ENCODE assay signal across 8 cellular contexts in the genomic region with DNA sequence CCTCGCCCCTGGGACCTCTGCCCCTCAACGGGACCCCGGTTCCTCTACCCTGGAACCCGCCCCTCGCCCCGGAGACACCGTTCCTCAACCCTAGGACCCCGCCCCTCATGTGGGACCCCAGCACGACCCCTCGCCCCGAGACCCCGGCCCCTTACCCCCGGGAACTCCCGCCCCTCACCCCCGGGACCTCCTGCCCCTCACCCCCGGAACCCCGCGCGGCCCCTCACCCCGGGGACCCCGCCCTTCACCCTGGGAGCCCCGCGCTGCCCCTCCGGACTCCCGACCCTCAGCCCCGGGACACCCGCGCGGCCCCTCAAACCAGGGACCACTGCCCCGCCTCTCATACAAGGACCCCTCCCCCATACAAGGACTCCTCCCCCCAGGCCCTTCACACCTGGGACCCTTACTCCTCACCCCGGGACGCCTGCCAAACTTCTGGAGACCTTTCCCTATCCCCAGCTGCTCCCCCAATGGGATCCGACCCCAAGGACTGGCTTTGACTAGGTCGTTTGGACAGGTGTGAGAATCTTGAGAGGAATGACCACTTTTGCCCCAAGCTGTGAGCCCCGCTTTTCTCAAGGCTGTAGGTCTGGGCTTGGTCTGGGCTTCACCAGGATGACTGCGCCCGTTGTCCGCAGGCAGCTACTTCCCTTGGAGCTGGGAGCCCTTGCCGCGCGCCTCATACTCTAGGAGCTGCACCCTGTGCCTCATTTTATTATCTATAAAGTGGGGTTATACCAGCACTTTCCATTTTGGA. TPM values are rescaled to one million over a fixed set of nuclear protein-coding genes. Genes with fewer than 3 reads are reported as not detected.
A peak's percentile ranks its signal among the peaks of the same experiment; 100 is the strongest.
DNase-seq lines count a peak whose midpoint lies in the region; ATAC-seq and TF ChIP-seq lines count a peak whose summit lies in the region.

No MANE protein-coding gene starts in this region.

- POLR2A ChIA-PET in activated CD8-positive, alpha-beta T cell treated with anti-CD3 and anti-CD28 coated beads, Interleukin-2, amount 10 ng/mL, durations not matched to agents 7 days and 5 days (lab: Charles Lee) = interaction anchor here (0.7 to 3.3 kb wide), 9 partner anchors 12 to 180 kb away, joined by 3 to 14 read pairs (median 3); a partner anchor contains a TSS

- peak overlapping the region; percentile 88 for H3K27ac Mint-ChIP-seq in activated CD8-positive, alpha-beta T cell treated with anti-CD3 and anti-CD28 coated beads, Interleukin-2, amount 10 ng/mL, durations not matched to agents 7 days and 5 days
- H3K27ac Mint-ChIP-seq in natural killer cell = peak overlapping the region; percentile 83 to 92

- peaks cover 47% of the 10 kb centered on the region for H3K36me3 Mint-ChIP-seq in activated CD8-positive, alpha-beta T cell treated with anti-CD3 and anti-CD28 coated beads, Interleukin-2, amount 10 ng/mL, durations not matched to agents 7 days and 5 days (ENCODE audit: low read depth)
- no peaks in the 10 kb centered on the region for H3K36me3 Mint-ChIP-seq in natural killer cell

- H3K9me3 Mint-ChIP-seq in activated CD8-positive, alpha-beta T cell treated with anti-CD3 and anti-CD28 coated beads, Interleukin-2, amount 10 ng/mL, durations not matched to agents 7 days and 5 days (ENCODE audit: insufficient read depth) = no peaks in the 10 kb centered on the region
- no peaks in the 10 kb centered on the region for H3K9me3 Mint-ChIP-seq in natural killer cell

- ATAC-seq in activated CD8-positive, alpha-beta T cell treated with anti-CD3 and anti-CD28 coated beads, Interleukin-2, amount 10 ng/mL, durations not matched to agents 7 days and 5 days = no peak
- ATAC-seq in natural killer cell = no peak
- ATAC-seq in GM21786 (IDR thresholded peaks at IDR 0.05; ENCODE audit: unreplicated experiment) = no peak
- no peak for ATAC-seq in GM18870 (IDR thresholded peaks at IDR 0.05; ENCODE audit: unreplicated experiment)

- no peak for TF ChIP-seq CTCF in natural killer cell (IDR thresholded peaks at IDR 0.05)

- H3K4me3 Mint-ChIP-seq in activated CD8-positive, alpha-beta T cell treated with anti-CD3 and anti-CD28 coated beads, Interleukin-2, amount 10 ng/mL, durations not matched to agents 7 days and 5 days = peak overlapping the region; percentile 90
- peak overlapping the region; percentile 93 for H3K4me3 Mint-ChIP-seq in natural killer cell

- intact Hi-C loops in natural killer cell (cut with micrococcal nuclease) = loop anchor here (10.0 kb wide), 1 partner anchor 135 kb away; a partner anchor contains a TSS

- peaks cover 44% of the 10 kb centered on the region for H3K4me1 Mint-ChIP-seq in activated CD8-positive, alpha-beta T cell treated with anti-CD3 and anti-CD28 coated beads, Interleukin-2, amount 10 ng/mL, durations not matched to agents 7 days and 5 days (ENCODE audit: low read depth)
- H3K4me1 Mint-ChIP-seq in natural killer cell = peaks cover 48 to 69% of the 10 kb centered on the region in 2 donors

- no peaks in the 10 kb centered on the region for H3K27me3 Mint-ChIP-seq in activated CD8-positive, alpha-beta T cell treated with anti-CD3 and anti-CD28 coated beads, Interleukin-2, amount 10 ng/mL, durations not matched to agents 7 days and 5 days (ENCODE audit: low read depth)
- no peaks in the 10 kb centered on the region for H3K27me3 Mint-ChIP-seq in natural killer cell (ENCODE audit: low read depth in 2 of 2)

- DNase-seq in AG20443 (ENCODE audit: low spot score) (peak; percentile 61), fibroblast of gingiva (ENCODE audit: low read depth) (peak; percentile 34), natural killer cell (peak; percentile 23), NCI-H774 (lab: John Stamatoyannopoulos, UW) (no peak)
- peak; percentile 27 for DNase-seq in activated CD8-positive, alpha-beta T cell treated with anti-CD3 and anti-CD28 coated beads, Interleukin-2, amount 10 ng/mL, durations not matched to agents 7 days and 5 days

- no peak for TF ChIP-seq RAD21 in Ishikawa (IDR thresholded peaks at IDR 0.05; ENCODE audit: low read depth)

- TF ChIP-seq EP300 in Ishikawa (IDR thresholded peaks at IDR 0.05; ENCODE audit: borderline replicate concordance) = no peak

- CTCF ChIA-PET in activated CD8-positive, alpha-beta T cell treated with anti-CD3 and anti-CD28 coated beads, Interleukin-2, amount 10 ng/mL, durations not matched to agents 7 days and 5 days (lab: Charles Lee) = interaction anchor here (1.4 kb wide), 1 partner anchor 180 kb away, joined by 4 read pairs; no protein-coding TSS in a partner anchor

TF ChIP-seq in Ishikawa, 13 proteins besides CTCF, POLR2A, EP300 and RAD21:
- no peak for TF ChIP-seq TAF1 (IDR thresholded peaks at IDR 0.05; ENCODE audit: low read depth)
- TF ChIP-seq TEAD4 (IDR thresholded peaks at IDR 0.05) = no peak
- no peak for TF ChIP-seq CEBPB (IDR thresholded peaks at IDR 0.05)
- TF ChIP-seq ZBTB7A (IDR thresholded peaks at IDR 0.05; ENCODE audit: low read depth) = peak; percentile 6; the same call in 1 of the 2 replicates

RNA-seq across cellular contexts. Expression of a gene that starts 0.8 kb away (rescaled TPM):
- 10 to 100 TPM; 53.7 to 53.9 TPM for total RNA-seq in activated CD8-positive, alpha-beta T cell treated with anti-CD3 and anti-CD28 coated beads, Interleukin-2, amount 10 ng/mL, durations not matched to agents 7 days and 5 days
- total RNA-seq in natural killer cell = 100 to 1,000 TPM; 166 to 308 (median 170) TPM
